1 cellular context compared by ENCODE assay signal in genomic region chr1:23354260-23354659, GRCh38.
TF ChIP-seq lines count a peak whose summit lies in the region.

No MANE protein-coding gene starts in this region.

TF ChIP-seq in K562, 482 proteins besides CTCF, POLR2A, EP300 and RAD21:
- peak; percentile 58; the same call in 1 of the 2 replicates for TF ChIP-seq SPI1 (IDR thresholded peaks at IDR 0.05; ENCODE audit: borderline replicate concordance, low read depth, low read length)
- TF ChIP-seq PPARD (CRISPR knock-in tag; IDR thresholded peaks at IDR 0.05): no peak
- TF ChIP-seq ZMIZ1 (IDR thresholded peaks at IDR 0.05; ENCODE audit: low read depth in 2 of 2, low read length in 2 of 2): no peak
- 0 out of 2 replicates have a peak, but pooled peaks have one; percentile 8 for TF ChIP-seq ZNF316 (IDR thresholded peaks at IDR 0.05)
- TF ChIP-seq MBD2 (IDR thresholded peaks at IDR 0.05; ENCODE audit: borderline replicate concordance, low read depth): no peak
- no peak for TF ChIP-seq SIN3B (IDR thresholded peaks at IDR 0.05; ENCODE audit: low read depth)
- TF ChIP-seq ZNF444 (CRISPR knock-in tag; IDR thresholded peaks at IDR 0.05): no peak
- TF ChIP-seq SREBF2 (CRISPR knock-in tag; IDR thresholded peaks at IDR 0.05): no peak
